In the genomic region with DNA sequence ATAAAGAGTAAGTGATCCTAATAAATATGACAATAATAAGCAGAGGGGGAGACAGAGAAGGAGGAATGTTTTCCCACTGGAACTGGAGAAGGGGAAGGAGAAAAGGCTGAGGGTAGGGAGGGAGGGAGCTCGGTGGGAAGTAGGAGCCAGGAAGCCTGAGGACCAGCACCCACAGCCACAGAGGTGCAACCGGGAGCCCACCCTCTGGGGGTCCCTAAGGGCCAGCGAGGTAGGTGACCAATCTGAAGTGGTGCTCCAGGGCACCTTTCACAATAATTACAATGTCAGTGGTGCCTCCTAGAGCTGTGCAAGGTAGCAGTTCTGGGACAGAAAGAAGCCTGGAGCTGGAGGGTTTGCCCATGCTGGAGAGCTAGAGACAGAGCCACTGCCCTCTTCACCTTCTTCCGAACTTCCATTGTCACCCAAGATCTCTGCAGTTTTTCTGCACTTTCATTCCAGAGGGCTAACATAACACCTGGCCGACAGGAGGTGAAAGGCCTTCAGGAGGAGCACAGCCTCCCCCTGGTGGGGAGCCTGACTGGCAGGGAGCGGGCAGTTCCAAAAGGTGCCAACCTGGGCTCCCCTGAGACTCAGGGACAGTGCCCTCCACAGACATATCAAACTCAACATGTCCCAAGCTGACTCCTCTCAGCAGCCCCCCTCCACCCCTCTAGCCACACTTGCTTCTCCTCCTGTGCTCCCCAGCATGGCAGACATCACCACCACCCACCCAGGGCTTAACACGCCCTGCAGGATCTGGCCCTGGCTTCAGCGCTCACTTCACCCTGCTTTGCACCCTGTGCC, we compare ENCODE assay signal across 8 cellular contexts. TPM values are rescaled to one million over a fixed set of nuclear protein-coding genes. Genes with fewer than 3 reads are reported as not detected.
DNase-seq lines count a peak whose midpoint lies in the region; ATAC-seq and TF ChIP-seq lines count a peak whose summit lies in the region.

No MANE protein-coding gene starts in this region.

- H3K27ac ChIP-seq in vagina: peak overlapping the region; percentile 55

- no peak for ATAC-seq in HG03457 (IDR thresholded peaks at IDR 0.05; ENCODE audit: unreplicated experiment)

- H3K27me3 ChIP-seq in vagina: no peaks in the 10 kb centered on the region

- intact Hi-C loops in vagina (cut with DNase I): loop anchor here (5.0 to 10.0 kb wide), 3 partner anchors 68 to 346 kb away; a partner anchor contains a TSS

- H3K9me3 ChIP-seq in vagina: no peaks in the 10 kb centered on the region

- H3K4me1 ChIP-seq in vagina: peaks cover 59% of the 10 kb centered on the region

- TF ChIP-seq POLR2A in vagina (IDR thresholded peaks at IDR 0.05): no peak

- DNase-seq in stimulated activated naive CD4-positive, alpha-beta T cell (lab: John Stamatoyannopoulos, UW): peak in 4 of 6 experiments; percentile 2 to 11 (median 7)
- DNase-seq in stimulated activated naive CD4-positive, alpha-beta T cell treated with Interleukin-2 at 50 U/mL for 16 hours (lab: John Stamatoyannopoulos, UW): no peak
- DNase-seq in UCSD-AML1 (lab: John Stamatoyannopoulos, UW; ENCODE audit: unreplicated experiment): peak; percentile 31
- DNase-seq in glomerular visceral epithelial cell (ENCODE audit: extremely low spot score): peak; percentile 60
- DNase-seq in vagina (ENCODE audit: extremely low spot score in 2 of 2): no peak
- no peak for DNase-seq in GM19238 (ENCODE audit: insufficient read length, low spot score)
- DNase-seq in hepatic stellate cell (ENCODE audit: low spot score): no peak

- H3K4me3 ChIP-seq in vagina: no peak overlapping the region

- H3K36me3 ChIP-seq in vagina: no peaks in the 10 kb centered on the region

- peak in 1 of 3 experiments; percentile 13 for TF ChIP-seq CTCF in vagina (IDR thresholded peaks at IDR 0.05)

RNA-seq across cellular contexts. Expression of a gene that starts 4.0 kb away (rescaled TPM):
- 75.6 TPM for total RNA-seq in vagina

RNA-seq across cellular contexts. Expression of a gene that starts 53.9 kb away (rescaled TPM):
- 40.8 TPM for total RNA-seq in vagina

Comparison
In these comparisons a context has a peak if more than half of its experiments do, and no peak if none do; other contexts are left out.
1. DNase-seq: peak in stimulated activated naive CD4-positive, alpha-beta T cell (4 of 6), UCSD-AML1 (single experiment) and glomerular visceral epithelial cell (single experiment); none in stimulated activated naive CD4-positive, alpha-beta T cell treated with Interleukin-2 at 50 U/mL for 16 hours (single experiment), vagina (0 of 2), GM19238 (single experiment) and hepatic stellate cell (single experiment).